In genomic region chr3:28171962-28172361, GRCh38 we compare ENCODE assay signal across 9 cellular contexts.
DNase-seq lines count a peak whose midpoint lies in the region; ATAC-seq, FAIRE-seq and TF ChIP-seq lines count a peak whose summit lies in the region.
"Had no signal": no experiment of that assay in that cellular context is flagged by ENCODE, and none has a peak within 500 bp of the region (broad histone marks: within the 10 kb centered on the region; RNA-seq: fewer than 3 reads in every experiment).

No MANE protein-coding gene starts in this region.

- no peak for FAIRE-seq in HepG2 (lab: Jason Lieb, UNC)
- FAIRE-seq: islet of Langerhans had no signal

- ATAC-seq in right lobe of liver (peak; percentile 57 to 74 (median 62)), HepG2 (no peak), HG02678 (IDR thresholded peaks at IDR 0.05; ENCODE audit: unreplicated experiment) (peak; percentile 94), GM18868 (IDR thresholded peaks at IDR 0.05; ENCODE audit: unreplicated experiment) (no peak)

- BruUV-seq in HepG2 (replicated peaks; lab: Mats Ljungman, UMichigan), result no TSS peak

- TF ChIP-seq POLR2A in right lobe of liver (IDR thresholded peaks at IDR 0.05), result no peak
- no peak for TF ChIP-seq POLR2A in HepG2 (IDR thresholded peaks at IDR 0.05; ENCODE audit: insufficient read depth in 1 of 2, low read depth in 2 of 2, low read length in 2 of 2)

- DNase-seq in right lobe of liver (no peak), HepG2 (ENCODE audit: low spot score) (no peak), islet precursor cell (no peak), NCI-H128 (lab: John Stamatoyannopoulos, UW; ENCODE audit: unreplicated experiment) (no peak), NCI-H446 treated with DMSO at 0.1 percent for 48 hours (lab: John Stamatoyannopoulos, UW) (no peak)
- DNase-seq in activated CD4-positive, alpha-beta memory T cell treated with anti-CD3 and anti-CD28 coated beads for 36 hours, result no peak

- POLR2A ChIA-PET in HepG2 (lab: Yijun Ruan, JAX), result no interaction called here
- POLR2A ChIA-PET in activated CD4-positive, alpha-beta memory T cell treated with anti-CD3 and anti-CD28 coated beads for 36 hours (lab: Charles Lee), result no interaction called here

- H4K20me1 ChIP-seq in HepG2 (ENCODE audit: insufficient read depth, low read length), result no peaks in the 10 kb centered on the region

- peaks cover 5% of the 10 kb centered on the region for H3K36me3 Mint-ChIP-seq in activated CD4-positive, alpha-beta memory T cell treated with anti-CD3 and anti-CD28 coated beads for 36 hours

- H3K4me1 ChIP-seq in right lobe of liver (no peaks in the 10 kb centered on the region), HepG2 (ENCODE audit: insufficient read depth, low read length) (no peaks in the 10 kb centered on the region)

- peak overlapping the region; percentile 12 for H3K4me3 Mint-ChIP-seq in activated CD4-positive, alpha-beta memory T cell treated with anti-CD3 and anti-CD28 coated beads for 36 hours

- no peak for TF ChIP-seq RAD21 in HepG2 (CRISPR knock-in tag; IDR thresholded peaks at IDR 0.05)

- H3K27ac Mint-ChIP-seq in activated CD4-positive, alpha-beta memory T cell treated with anti-CD3 and anti-CD28 coated beads for 36 hours, result peak overlapping the region; percentile 72

- WGBS in right lobe of liver (ENCODE audit: insufficient coverage, low coverage, low lambda C conversion rate, missing lambda C conversion rate), result 29% methylated on average over 1 of the region's 1 CpG
- 29% methylated on average over 1 of the region's 1 CpG for WGBS in HepG2 (ENCODE audit: low lambda C conversion rate)

- H3K27me3 ChIP-seq in right lobe of liver (no peaks in the 10 kb centered on the region), HepG2 (ENCODE audit: control insufficient read depth in 1 of 2, insufficient read depth in 2 of 2, low read length in 2 of 2) (no peaks in the 10 kb centered on the region; a peak in 1 of 5 replicates)

- no peak overlapping the region for H3K9ac ChIP-seq in HepG2 (ENCODE audit: insufficient read depth, low read depth, low read length)

- H2AFZ ChIP-seq in HepG2 (ENCODE audit: low read length), result no peak overlapping the region

- no peaks in the 10 kb centered on the region for H3K79me2 ChIP-seq in HepG2 (ENCODE audit: insufficient read depth, low read length)

- peaks cover 2% of the 10 kb centered on the region for H3K27me3 Mint-ChIP-seq in activated CD4-positive, alpha-beta memory T cell treated with anti-CD3 and anti-CD28 coated beads for 36 hours

- TF ChIP-seq CTCF in right lobe of liver (IDR thresholded peaks at IDR 0.05) (no peak), HepG2 (CRISPR knock-in tag; IDR thresholded peaks at IDR 0.05) (no peak)

- H3K4me3 ChIP-seq in right lobe of liver, result no peak overlapping the region
- H3K4me3 ChIP-seq in HepG2 (replicated peaks in 1 of 3; ENCODE audit: insufficient read depth in 1 of 3, low read depth in 2 of 3, low read length in 3 of 3), result no peak overlapping the region

- no peaks in the 10 kb centered on the region for H3K9me3 ChIP-seq in right lobe of liver
- no peaks in the 10 kb centered on the region for H3K9me3 ChIP-seq in HepG2 (ENCODE audit: low read length)

- intact Hi-C loops in right lobe of liver (cut with DNase I) (no loop called here), HepG2 (cut with micrococcal nuclease; ENCODE audit: unreplicated experiment) (loop anchor here (5.0 kb wide), 1 partner anchor 35 kb away; no protein-coding TSS in a partner anchor)
- intact Hi-C loops in activated CD4-positive, alpha-beta memory T cell treated with anti-CD3 and anti-CD28 coated beads for 36 hours (cut with micrococcal nuclease), result loop anchor here (1.0 kb wide), 1 partner anchor 69 kb away; the partner anchor contains the start of gene CMC1

- in situ Hi-C loops in HepG2 (cut with HindIII; ENCODE audit: extremely low pct_ligation_motif_present, low pct_unique_long_range_greater_than_20kb), result no loop called here

- TF ChIP-seq EP300 in HepG2 (IDR thresholded peaks at IDR 0.05; ENCODE audit: low read depth in 2 of 2, low read length in 2 of 2) (no peak), HepG2 (CRISPR knock-in tag; IDR thresholded peaks at IDR 0.05; ENCODE audit: borderline replicate concordance) (no peak)

- H3K27ac ChIP-seq in right lobe of liver (no peak overlapping the region), HepG2 (ENCODE audit: extremely low read length, insufficient read depth, low read length) (no peak overlapping the region)

- H3K4me2 ChIP-seq in HepG2 (ENCODE audit: low read depth, low read length), result no peak overlapping the region

- H3K36me3 ChIP-seq in right lobe of liver (no peaks in the 10 kb centered on the region), HepG2 (replicated peaks in 1 of 2; ENCODE audit: control insufficient read depth in 1 of 2, insufficient read depth in 2 of 2, low read length in 2 of 2) (no peaks in the 10 kb centered on the region)

- H3K4me1 Mint-ChIP-seq in activated CD4-positive, alpha-beta memory T cell treated with anti-CD3 and anti-CD28 coated beads for 36 hours (ENCODE audit: low read depth), result peaks cover 10% of the 10 kb centered on the region

- no peaks in the 10 kb centered on the region for H3K9me3 Mint-ChIP-seq in activated CD4-positive, alpha-beta memory T cell treated with anti-CD3 and anti-CD28 coated beads for 36 hours

- CTCF ChIA-PET in HepG2 (lab: Yijun Ruan, JAX; ENCODE audit: low intra/inter-chr PET ratio, low total read pairs), result no interaction called here
- CTCF ChIA-PET in activated CD4-positive, alpha-beta memory T cell treated with anti-CD3 and anti-CD28 coated beads for 36 hours (lab: Charles Lee), result interaction anchor here (1.1 to 2.2 kb wide), 2 partner anchors 156 to 460 kb away, joined by 3 to 6 read pairs; no protein-coding TSS in a partner anchor

TF ChIP-seq in HepG2, 621 proteins besides CTCF, POLR2A, EP300 and RAD21:
- TF ChIP-seq SIN3A (IDR thresholded peaks at IDR 0.05; ENCODE audit: borderline replicate concordance, low read depth, low read length), result no peak
- no peak for TF ChIP-seq SMYD3 (CRISPR knock-in tag; IDR thresholded peaks at IDR 0.05)
- no peak for TF ChIP-seq ZNF281 (CRISPR knock-in tag; IDR thresholded peaks at IDR 0.05; ENCODE audit: borderline replicate concordance)
- no peak for TF ChIP-seq HBP1 (CRISPR knock-in tag; IDR thresholded peaks at IDR 0.05; ENCODE audit: low read depth)
- TF ChIP-seq ZNF7 (CRISPR knock-in tag; IDR thresholded peaks at IDR 0.05), result no peak
- no peak for TF ChIP-seq MLXIP (CRISPR knock-in tag; IDR thresholded peaks at IDR 0.05; ENCODE audit: borderline replicate concordance)
- no peak for TF ChIP-seq NR3C1 (CRISPR knock-in tag; IDR thresholded peaks at IDR 0.05)
TF ChIP-seq in HepG2: peak in this region for 0.

Comparison
In these comparisons a context has a peak if more than half of its experiments do, and no peak if none do; other contexts are left out.
1. ATAC-seq: peak in right lobe of liver (4 of 4) and HG02678 (single experiment); none in HepG2 (single experiment) and GM18868 (single experiment).
2. intact Hi-C loops: an anchor here in HepG2 (5.0 kb wide) and activated CD4-positive, alpha-beta memory T cell treated with anti-CD3 and anti-CD28 coated beads for 36 hours (1.0 kb wide); none called in right lobe of liver.